In the genomic region with DNA sequence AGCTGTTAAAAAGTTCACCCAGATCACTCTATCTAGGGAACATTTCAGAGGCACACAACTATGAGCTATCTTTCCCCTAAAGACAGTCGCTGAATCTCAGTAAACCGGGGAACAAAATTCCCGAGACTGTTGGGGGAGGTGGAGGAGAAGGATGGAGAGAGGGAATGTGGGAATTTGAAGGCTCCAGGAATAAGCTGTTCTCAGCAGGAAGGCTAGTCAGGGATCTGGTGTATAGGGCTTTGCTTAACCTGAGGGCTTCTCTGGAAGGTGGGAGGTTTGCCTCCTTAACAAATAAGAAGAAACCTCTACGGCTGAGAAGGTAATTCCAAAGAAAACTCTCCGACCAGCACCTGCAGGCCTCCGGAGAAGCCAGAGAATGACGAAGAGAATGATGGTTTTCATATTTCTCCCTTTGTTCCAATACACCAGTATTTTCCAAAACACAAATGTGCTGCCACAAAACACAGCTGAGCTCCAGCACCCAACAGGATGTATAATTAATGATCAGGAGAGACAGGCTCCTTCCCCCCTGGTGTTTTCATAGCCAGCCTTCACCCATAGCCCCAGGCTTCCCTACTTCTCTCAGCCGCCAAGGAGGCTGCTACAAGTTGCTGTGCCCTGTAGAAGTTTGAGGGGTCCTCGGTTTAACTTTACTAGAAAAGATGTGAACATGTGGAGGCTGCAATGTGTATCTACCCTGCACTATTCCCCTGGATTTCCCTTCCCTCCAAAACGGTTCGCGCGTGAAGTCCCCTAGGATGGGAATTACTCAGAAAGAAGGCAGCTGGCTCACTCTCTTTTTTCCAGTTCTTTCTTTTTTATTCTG, we compare ENCODE assay signal across 1 cellular context.
TF ChIP-seq lines count a peak whose summit lies in the region.

No MANE protein-coding gene starts in this region.

TF ChIP-seq in H1, 55 proteins besides CTCF, POLR2A, EP300 and RAD21 (continued from another document):
- TF ChIP-seq SP1 (IDR thresholded peaks at IDR 0.05; ENCODE audit: low read depth, low read length) (peak; percentile 25; the same call in 1 of the 2 replicates), TEAD4 (IDR thresholded peaks at IDR 0.05; ENCODE audit: low read depth, low read length) (0 out of 2 replicates have a peak, but pooled peaks have one; percentile 13), RNF2 (IDR thresholded peaks at IDR 0.05; ENCODE audit: borderline replicate concordance, low read depth, low read length, missing control alignments, poor library complexity, severe bottlenecking) (peak; percentile 23)
- TF ChIP-seq, protein P1, sequence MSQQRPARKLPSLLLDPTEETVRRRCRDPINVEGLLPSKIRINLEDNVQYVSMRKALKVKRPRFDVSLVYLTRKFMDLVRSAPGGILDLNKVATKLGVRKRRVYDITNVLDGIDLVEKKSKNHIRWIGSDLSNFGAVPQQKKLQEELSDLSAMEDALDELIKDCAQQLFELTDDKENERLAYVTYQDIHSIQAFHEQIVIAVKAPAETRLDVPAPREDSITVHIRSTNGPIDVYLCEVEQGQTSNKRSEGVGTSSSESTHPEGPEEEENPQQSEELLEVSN (IDR thresholded peaks at IDR 0.05), result peak; percentile 77; the same call in 1 of the 2 replicates
TF ChIP-seq in H1: peak in this region for 4.
